In the genomic region with DNA sequence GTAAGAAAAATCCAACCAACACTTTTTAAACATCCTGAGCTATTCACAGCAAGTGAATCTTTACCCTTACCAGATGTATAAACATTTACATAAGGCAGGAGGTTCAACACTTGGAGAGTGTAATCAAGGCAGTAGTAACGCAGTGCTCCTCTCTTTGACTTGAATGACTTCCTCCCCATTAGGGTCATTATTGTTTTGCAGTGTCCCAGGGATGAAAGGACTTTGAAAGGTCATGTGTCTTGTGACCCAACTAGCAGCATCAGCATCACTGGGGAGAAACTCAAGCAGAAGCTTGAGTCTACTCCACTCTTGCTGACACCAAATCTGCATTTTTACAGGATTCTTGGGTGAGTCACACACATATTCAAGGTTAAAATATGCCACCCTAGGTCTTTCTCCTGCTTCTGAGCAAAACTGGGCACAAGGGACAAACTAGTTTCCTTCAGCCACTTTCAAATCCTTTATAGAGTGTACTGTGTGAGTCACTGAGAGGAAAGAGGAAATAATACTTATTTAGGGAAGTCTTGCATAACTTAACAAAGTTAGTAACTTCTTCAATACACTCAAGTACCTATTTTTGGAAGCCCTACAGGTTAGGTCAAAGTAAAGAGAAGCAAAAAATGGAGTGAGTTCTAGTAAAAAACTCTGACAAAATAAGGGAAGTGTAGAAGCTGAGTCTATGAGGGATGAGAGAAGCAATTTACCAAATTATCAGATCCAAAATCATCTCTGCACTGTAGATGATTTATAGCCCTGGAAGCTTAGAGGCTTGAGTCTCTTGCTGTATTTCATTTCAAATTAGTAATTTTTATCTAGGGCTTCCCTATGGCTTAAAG, we compare ENCODE assay signal across 1 cellular context.
TF ChIP-seq lines count a peak whose summit lies in the region.

No MANE protein-coding gene starts in this region.

TF ChIP-seq in HCT116, 20 proteins besides CTCF, POLR2A, EP300 and RAD21 (continued from another document):
- TF ChIP-seq ZFX (IDR thresholded peaks at IDR 0.05): no peak
- TF ChIP-seq JUND (IDR thresholded peaks at IDR 0.05): peak; percentile 57; the same call in 1 of the 2 replicates
- TF ChIP-seq, protein P1, sequence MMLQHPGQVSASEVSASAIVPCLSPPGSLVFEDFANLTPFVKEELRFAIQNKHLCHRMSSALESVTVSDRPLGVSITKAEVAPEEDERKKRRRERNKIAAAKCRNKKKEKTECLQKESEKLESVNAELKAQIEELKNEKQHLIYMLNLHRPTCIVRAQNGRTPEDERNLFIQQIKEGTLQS (IDR thresholded peaks at IDR 0.05): no peak
- TF ChIP-seq FOSL1 (IDR thresholded peaks at IDR 0.05; ENCODE audit: low read depth): peak; percentile 69
